Comparison of ENCODE assay signal across 8 cellular contexts in genomic region chrX:3713225-3713936, GRCh38. TPM values are rescaled to one million over a fixed set of nuclear protein-coding genes. Genes with fewer than 3 reads are reported as not detected.
DNase-seq lines count a peak whose midpoint lies in the region; TF ChIP-seq lines count a peak whose summit lies in the region.

Gene PRKX (minus strand): TSS chrX:3713649. CDS start chrX:3713253, 396 bp downstream.

- H3K4me3 ChIP-seq in HEK293 (ENCODE audit: low read depth, low read length) = peak within 1 kb of the TSS; percentile 55

- no peak for TF ChIP-seq CTCF in GM13977 (IDR thresholded peaks at IDR 0.05; ENCODE audit: extremely low read depth, insufficient read depth, missing control alignments)
- TF ChIP-seq CTCF in HEK293 (tag by site-specific recombination; IDR thresholded peaks at IDR 0.05) = no peak

- no peaks in the 10 kb centered on the region for H3K9me3 ChIP-seq in HEK293 (ENCODE audit: control insufficient read depth, insufficient read depth, low read depth, low read length)

- POLR2A ChIA-PET in HEK293 (lab: Yijun Ruan, JAX) = no interaction called here

- no peak within 1 kb of the TSS for H3K27ac ChIP-seq in HEK293 (ENCODE audit: extremely low read depth, low read depth, low read length)

- peak; percentile 94 for DNase-seq in GM13977 (ENCODE audit: low spot score)
- peak; percentile 70 for DNase-seq in NAMALWA (ENCODE audit: low spot score)
- peak; percentile 68 for DNase-seq in activated CD4-positive, alpha-beta T cell treated with anti-CD3 and anti-CD28 coated beads for 48 hours
- DNase-seq in dermis blood vessel endothelial cell = peak; percentile 64
- peak; percentile 54 for DNase-seq in medulla oblongata (ENCODE audit: extremely low spot score)
- DNase-seq in stimulated activated CD8-positive, alpha-beta memory T cell treated with anti-CD3 and anti-CD28 coated beads, Interleukin-12 subunit alpha, Interleukin-12 subunit beta, amount 100 ng/mL, for 24 hours (ENCODE audit: extremely low read depth) = peak; percentile 23
- no peak for DNase-seq in putamen (ENCODE audit: low spot score)

- no peaks in the 10 kb centered on the region for H3K4me1 ChIP-seq in HEK293 (ENCODE audit: control insufficient read depth, insufficient read depth, low read length)

- in situ Hi-C loops in GM13977 (cut with MboI; ENCODE audit: low pct_unique_long_range_greater_than_20kb, low sequenced_read_pairs, unreplicated experiment) = loop anchor here (10.0 kb wide), 1 partner anchor 91 kb away; no protein-coding TSS in a partner anchor

- no peaks in the 10 kb centered on the region for H3K36me3 ChIP-seq in HEK293 (ENCODE audit: control insufficient read depth in 2 of 2, insufficient read depth in 1 of 2, low read length in 2 of 2)

- CTCF ChIA-PET in HEK293 (lab: Yijun Ruan, JAX) = no interaction called here

TF ChIP-seq in HEK293, 187 proteins besides CTCF, POLR2A, EP300 and RAD21:
- TF ChIP-seq ZNF341 (tag by site-specific recombination; IDR thresholded peaks at IDR 0.05; ENCODE audit: low read depth) (no peak), ZNF350 (tag by site-specific recombination; IDR thresholded peaks at IDR 0.05) (no peak), ZNF473 (tag by site-specific recombination; IDR thresholded peaks at IDR 0.05) (no peak), ZBTB21 (tag by site-specific recombination; IDR thresholded peaks at IDR 0.05) (no peak), OVOL3 (tag by site-specific recombination; IDR thresholded peaks at IDR 0.05) (no peak), ZFHX2 (tag by site-specific recombination; conservative IDR thresholded peaks at IDR 0.05) (no peak), ZNF571 (tag by site-specific recombination; IDR thresholded peaks at IDR 0.05) (no peak), ZNF112 (tag by site-specific recombination; IDR thresholded peaks at IDR 0.05) (no peak), ZBTB44 (tag by site-specific recombination; IDR thresholded peaks at IDR 0.05) (no peak), ZNF555 (tag by site-specific recombination; conservative IDR thresholded peaks at IDR 0.05) (no peak), HOXC10 (CRISPR knock-in tag; IDR thresholded peaks at IDR 0.05) (no peak)

RNA-seq across cellular contexts. Expression of gene PRKX, which starts in this region (rescaled TPM):
- total RNA-seq in dermis blood vessel endothelial cell = 41.5 and 42.4 TPM in 2 replicates
